Comparison of ENCODE assay signal across 1 cellular context in genomic region chr2:36459725-36460137, GRCh38.
A peak's percentile ranks its signal among the peaks of the same experiment; 100 is the strongest.
TF ChIP-seq lines count a peak whose summit lies in the region.

No MANE protein-coding gene starts in this region.

TF ChIP-seq in HepG2, 621 proteins besides CTCF, POLR2A, EP300 and RAD21 (continued from another document and continues in another):
- TF ChIP-seq ZMYM3 (CRISPR knock-in tag; IDR thresholded peaks at IDR 0.05) = peak; percentile 50; the same call in 1 of the 2 replicates
- TF ChIP-seq ZNF629 (CRISPR knock-in tag; conservative IDR thresholded peaks at IDR 0.05) = 0 out of 2 replicates have a peak, but pooled peaks have one; percentile 25
- TF ChIP-seq NONO (IDR thresholded peaks at IDR 0.05) = no peak
- no peak for TF ChIP-seq NONO (CRISPR knock-in tag; conservative IDR thresholded peaks at IDR 0.05)
- TF ChIP-seq TEAD3 (CRISPR knock-in tag; optimal IDR thresholded peaks at IDR 0.05; ENCODE audit: borderline replicate concordance) = peak; percentile 73
- TF ChIP-seq CHD2 (IDR thresholded peaks at IDR 0.05; ENCODE audit: low read depth, low read length) = no peak
- no peak for TF ChIP-seq RNF219 (CRISPR knock-in tag; IDR thresholded peaks at IDR 0.05)
- TF ChIP-seq ARNT (IDR thresholded peaks at IDR 0.05) = no peak
- no peak; the same call in 1 of the 2 replicates for TF ChIP-seq MXD4 (CRISPR knock-in tag; IDR thresholded peaks at IDR 0.05)
- peak; percentile 69; the same call in 1 of the 2 replicates for TF ChIP-seq ZNF142 (CRISPR knock-in tag; IDR thresholded peaks at IDR 0.05)
- no peak for TF ChIP-seq CENPT (CRISPR knock-in tag; IDR thresholded peaks at IDR 0.05; ENCODE audit: low read depth)
- 0 out of 2 replicates have a peak, but pooled peaks have one; percentile 51 for TF ChIP-seq THAP11 (CRISPR knock-in tag; IDR thresholded peaks at IDR 0.05)
- 0 out of 2 replicates have a peak, but pooled peaks have one; percentile 40 for TF ChIP-seq RARG (CRISPR knock-in tag; IDR thresholded peaks at IDR 0.05; ENCODE audit: low read depth)
- no peak for TF ChIP-seq ZKSCAN1 (IDR thresholded peaks at IDR 0.05; ENCODE audit: low read length)
- no peak for TF ChIP-seq E2F2 (CRISPR knock-in tag; IDR thresholded peaks at IDR 0.05; ENCODE audit: borderline replicate concordance)
- TF ChIP-seq NCOR1 (IDR thresholded peaks at IDR 0.05; ENCODE audit: borderline replicate concordance, low read length) = no peak; the same call in 1 of the 2 replicates
- TF ChIP-seq ZNF362 (CRISPR knock-in tag; IDR thresholded peaks at IDR 0.05; ENCODE audit: borderline replicate concordance) = peak; percentile 57; the same call in 1 of the 2 replicates
- peak; percentile 65; the same call in 1 of the 2 replicates for TF ChIP-seq ZNF331 (CRISPR knock-in tag; IDR thresholded peaks at IDR 0.05)
- TF ChIP-seq ZMAT5 (CRISPR knock-in tag; IDR thresholded peaks at IDR 0.05; ENCODE audit: borderline replicate concordance, low read depth) = no peak
- TF ChIP-seq ZNF121 (CRISPR knock-in tag; IDR thresholded peaks at IDR 0.05) = no peak
- TF ChIP-seq DNMT3B (CRISPR knock-in tag; conservative IDR thresholded peaks at IDR 0.05) = no peak
- TF ChIP-seq STAG1 (CRISPR knock-in tag; IDR thresholded peaks at IDR 0.05) = peak; percentile 89
- TF ChIP-seq CBX2 (IDR thresholded peaks at IDR 0.05; ENCODE audit: low read depth, low read length) = no peak
- TF ChIP-seq CBX2 (CRISPR knock-in tag; IDR thresholded peaks at IDR 0.05; ENCODE audit: low read depth) = no peak
- no peak for TF ChIP-seq KDM5A (IDR thresholded peaks at IDR 0.05; ENCODE audit: borderline replicate concordance, low read length)
- TF ChIP-seq HNF4A (CRISPR knock-in tag; IDR thresholded peaks at IDR 0.05) = peak; percentile 89
- TF ChIP-seq DPF2 (CRISPR knock-in tag; IDR thresholded peaks at IDR 0.05; ENCODE audit: borderline replicate concordance, low read depth) = no peak
- no peak for TF ChIP-seq GLI4 (CRISPR knock-in tag; IDR thresholded peaks at IDR 0.05; ENCODE audit: borderline replicate concordance)
- TF ChIP-seq ZNF235 (CRISPR knock-in tag; IDR thresholded peaks at IDR 0.05; ENCODE audit: borderline replicate concordance) = no peak
- peak; percentile 74; the same call in 1 of the 2 replicates for TF ChIP-seq SOX5 (CRISPR knock-in tag; IDR thresholded peaks at IDR 0.05; ENCODE audit: borderline replicate concordance)
- no peak for TF ChIP-seq TBX3 (IDR thresholded peaks at IDR 0.05; ENCODE audit: borderline replicate concordance)
- 0 out of 2 replicates have a peak, but pooled peaks have one; percentile 43 for TF ChIP-seq ZNF574 (CRISPR knock-in tag; IDR thresholded peaks at IDR 0.05)
- peak; percentile 37; the same call in 1 of the 2 replicates for TF ChIP-seq ESRRA (CRISPR knock-in tag; IDR thresholded peaks at IDR 0.05; ENCODE audit: low read depth)
- no peak for TF ChIP-seq ZNF24 (IDR thresholded peaks at IDR 0.05)
- no peak for TF ChIP-seq HES4 (CRISPR knock-in tag; IDR thresholded peaks at IDR 0.05; ENCODE audit: borderline replicate concordance)
- peak; percentile 56; the same call in 1 of the 2 replicates for TF ChIP-seq ARID4A (CRISPR knock-in tag; IDR thresholded peaks at IDR 0.05; ENCODE audit: borderline replicate concordance)
- 0 out of 2 replicates have a peak, but pooled peaks have one; percentile 64 for TF ChIP-seq ZNF691 (CRISPR knock-in tag; IDR thresholded peaks at IDR 0.05; ENCODE audit: borderline replicate concordance, low read depth)
- no peak for TF ChIP-seq ZNF782 (CRISPR knock-in tag; IDR thresholded peaks at IDR 0.05; ENCODE audit: borderline replicate concordance)
- peak; percentile 28; the same call in 1 of the 2 replicates for TF ChIP-seq ZNF3 (CRISPR knock-in tag; IDR thresholded peaks at IDR 0.05)
- 0 out of 2 replicates have a peak, but pooled peaks have one; percentile 40 for TF ChIP-seq KLF6 (CRISPR knock-in tag; IDR thresholded peaks at IDR 0.05)
- TF ChIP-seq YEATS2 (CRISPR knock-in tag; IDR thresholded peaks at IDR 0.05; ENCODE audit: borderline replicate concordance) = peak; percentile 62; the same call in 1 of the 2 replicates
- peak; percentile 52; the same call in 1 of the 2 replicates for TF ChIP-seq THRA (CRISPR knock-in tag; IDR thresholded peaks at IDR 0.05; ENCODE audit: borderline replicate concordance)
